ENCODE assay signal across 1 cellular context in the genomic region with DNA sequence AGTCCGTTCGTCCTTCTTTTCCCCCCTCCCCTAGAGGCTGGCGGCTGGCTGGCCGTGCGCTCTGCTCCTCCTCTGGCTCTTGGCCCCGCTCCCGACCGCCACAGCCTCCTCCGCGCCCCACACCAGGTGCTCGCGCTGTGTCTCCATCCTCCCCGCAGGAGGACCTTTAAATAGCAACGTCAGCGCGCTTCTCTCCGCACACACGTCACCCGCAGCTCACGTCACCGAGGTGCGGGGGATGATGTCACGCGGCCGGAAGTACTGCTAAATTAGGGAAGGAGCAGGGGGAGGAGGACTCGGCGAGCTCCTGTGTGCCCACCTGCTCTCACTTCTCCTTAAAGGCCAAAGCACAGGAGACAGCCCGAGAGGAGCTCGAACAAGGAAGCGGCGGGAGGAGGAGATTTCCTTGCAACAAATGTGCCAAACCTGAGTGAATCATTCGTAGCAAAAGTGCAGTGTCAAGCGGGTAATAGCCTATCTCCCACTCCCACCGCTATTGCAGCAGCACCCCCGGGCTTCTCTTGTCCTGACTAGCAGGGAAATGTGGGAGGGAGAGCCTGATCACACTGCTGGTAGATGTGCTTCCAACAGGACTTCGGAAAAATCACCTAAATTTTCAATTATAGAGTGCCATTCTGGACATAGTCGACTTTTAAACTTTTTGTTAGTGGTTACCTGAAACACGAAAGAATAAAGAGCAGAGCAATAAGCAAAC.
TF ChIP-seq lines count a peak whose summit lies in the region.

No MANE protein-coding gene starts in this region.

TF ChIP-seq in HCT116, 20 proteins besides CTCF, POLR2A, EP300 and RAD21 (continued from another document):
- TF ChIP-seq TCF7L2 (IDR thresholded peaks at IDR 0.05; ENCODE audit: borderline replicate concordance, extremely low read depth, insufficient read depth, insufficient read length) (no peak), EGR1 (IDR thresholded peaks at IDR 0.05; ENCODE audit: low read depth) (peak; percentile 87), FOSL1 (IDR thresholded peaks at IDR 0.05; ENCODE audit: low read depth) (no peak), SIN3A (IDR thresholded peaks at IDR 0.05; ENCODE audit: low read depth) (peak; percentile 90), ELF1 (IDR thresholded peaks at IDR 0.05; ENCODE audit: borderline replicate concordance, low read depth) (no peak; the same call in 1 of the 2 replicates), ZFX (IDR thresholded peaks at IDR 0.05) (no peak; the same call in 1 of the 2 replicates), POLR2AphosphoS5 (IDR thresholded peaks at IDR 0.05; ENCODE audit: low read depth, low read length) (peak; percentile 69), EZH2 (IDR thresholded peaks at IDR 0.05) (no peak), ZNF274 (IDR thresholded peaks at IDR 0.05; ENCODE audit: low read depth, low read length) (no peak), YY1 (IDR thresholded peaks at IDR 0.05; ENCODE audit: extremely low read depth, insufficient replicate concordance, low read depth, low read length) (peak; percentile 63), CBX3 (IDR thresholded peaks at IDR 0.05; ENCODE audit: low read depth) (peak; percentile 31; the same call in 1 of the 2 replicates), JUND (IDR thresholded peaks at IDR 0.05) (no peak; the same call in 1 of the 2 replicates), SP1 (IDR thresholded peaks at IDR 0.05; ENCODE audit: low read depth) (peak; percentile 86), CEBPB (IDR thresholded peaks at IDR 0.05; ENCODE audit: low read depth) (no peak), SRF (IDR thresholded peaks at IDR 0.05; ENCODE audit: low read depth) (peak; percentile 100), EZH2phosphoT487 (IDR thresholded peaks at IDR 0.05; ENCODE audit: borderline replicate concordance) (no peak)
- TF ChIP-seq, protein P1, sequence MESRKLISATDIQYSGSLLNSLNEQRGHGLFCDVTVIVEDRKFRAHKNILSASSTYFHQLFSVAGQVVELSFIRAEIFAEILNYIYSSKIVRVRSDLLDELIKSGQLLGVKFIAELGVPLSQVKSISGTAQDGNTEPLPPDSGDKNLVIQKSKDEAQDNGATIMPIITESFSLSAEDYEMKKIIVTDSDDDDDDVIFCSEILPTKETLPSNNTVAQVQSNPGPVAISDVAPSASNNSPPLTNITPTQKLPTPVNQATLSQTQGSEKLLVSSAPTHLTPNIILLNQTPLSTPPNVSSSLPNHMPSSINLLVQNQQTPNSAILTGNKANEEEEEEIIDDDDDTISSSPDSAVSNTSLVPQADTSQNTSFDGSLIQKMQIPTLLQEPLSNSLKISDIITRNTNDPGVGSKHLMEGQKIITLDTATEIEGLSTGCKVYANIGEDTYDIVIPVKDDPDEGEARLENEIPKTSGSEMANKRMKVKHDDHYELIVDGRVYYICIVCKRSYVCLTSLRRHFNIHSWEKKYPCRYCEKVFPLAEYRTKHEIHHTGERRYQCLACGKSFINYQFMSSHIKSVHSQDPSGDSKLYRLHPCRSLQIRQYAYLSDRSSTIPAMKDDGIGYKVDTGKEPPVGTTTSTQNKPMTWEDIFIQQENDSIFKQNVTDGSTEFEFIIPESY (IDR thresholded peaks at IDR 0.05; ENCODE audit: extremely low read depth, insufficient replicate concordance, low read length): no peak
- TF ChIP-seq, protein P2, sequence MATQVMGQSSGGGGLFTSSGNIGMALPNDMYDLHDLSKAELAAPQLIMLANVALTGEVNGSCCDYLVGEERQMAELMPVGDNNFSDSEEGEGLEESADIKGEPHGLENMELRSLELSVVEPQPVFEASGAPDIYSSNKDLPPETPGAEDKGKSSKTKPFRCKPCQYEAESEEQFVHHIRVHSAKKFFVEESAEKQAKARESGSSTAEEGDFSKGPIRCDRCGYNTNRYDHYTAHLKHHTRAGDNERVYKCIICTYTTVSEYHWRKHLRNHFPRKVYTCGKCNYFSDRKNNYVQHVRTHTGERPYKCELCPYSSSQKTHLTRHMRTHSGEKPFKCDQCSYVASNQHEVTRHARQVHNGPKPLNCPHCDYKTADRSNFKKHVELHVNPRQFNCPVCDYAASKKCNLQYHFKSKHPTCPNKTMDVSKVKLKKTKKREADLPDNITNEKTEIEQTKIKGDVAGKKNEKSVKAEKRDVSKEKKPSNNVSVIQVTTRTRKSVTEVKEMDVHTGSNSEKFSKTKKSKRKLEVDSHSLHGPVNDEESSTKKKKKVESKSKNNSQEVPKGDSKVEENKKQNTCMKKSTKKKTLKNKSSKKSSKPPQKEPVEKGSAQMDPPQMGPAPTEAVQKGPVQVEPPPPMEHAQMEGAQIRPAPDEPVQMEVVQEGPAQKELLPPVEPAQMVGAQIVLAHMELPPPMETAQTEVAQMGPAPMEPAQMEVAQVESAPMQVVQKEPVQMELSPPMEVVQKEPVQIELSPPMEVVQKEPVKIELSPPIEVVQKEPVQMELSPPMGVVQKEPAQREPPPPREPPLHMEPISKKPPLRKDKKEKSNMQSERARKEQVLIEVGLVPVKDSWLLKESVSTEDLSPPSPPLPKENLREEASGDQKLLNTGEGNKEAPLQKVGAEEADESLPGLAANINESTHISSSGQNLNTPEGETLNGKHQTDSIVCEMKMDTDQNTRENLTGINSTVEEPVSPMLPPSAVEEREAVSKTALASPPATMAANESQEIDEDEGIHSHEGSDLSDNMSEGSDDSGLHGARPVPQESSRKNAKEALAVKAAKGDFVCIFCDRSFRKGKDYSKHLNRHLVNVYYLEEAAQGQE (IDR thresholded peaks at IDR 0.05; ENCODE audit: low read depth): no peak
TF ChIP-seq in HCT116: peak in this region for 8.
